In genomic region chr5:56588636-56589485, GRCh38 we compare ENCODE assay signal across 8 cellular contexts.
DNase-seq lines count a peak whose midpoint lies in the region; ATAC-seq lines count a peak whose summit lies in the region.

No MANE protein-coding gene starts in this region.

- H3K36me3 Mint-ChIP-seq in stimulated activated memory B cell treated with anti-CD40 and anti-IgM and Interleukin-4, amounts not matched to agents 10 μg/mL and 1 μg/mL and 100 μg/mL, for 72 hours: no peaks in the 10 kb centered on the region

- H3K27ac Mint-ChIP-seq in stimulated activated memory B cell treated with anti-CD40 and anti-IgM and Interleukin-4, amounts not matched to agents 10 μg/mL and 1 μg/mL and 100 μg/mL, for 72 hours: peak overlapping the region; percentile 83

- H3K4me3 Mint-ChIP-seq in stimulated activated memory B cell treated with anti-CD40 and anti-IgM and Interleukin-4, amounts not matched to agents 10 μg/mL and 1 μg/mL and 100 μg/mL, for 72 hours: peak overlapping the region; percentile 22

- intact Hi-C loops in Right ventricle myocardium inferior (cut with DNase I): loop anchor here (5.0 to 10.0 kb wide), 2 partner anchors 106 to 317 kb away; no protein-coding TSS in a partner anchor

- ATAC-seq in GM19043 (IDR thresholded peaks at IDR 0.05; ENCODE audit: low read depth, unreplicated experiment): peak; percentile 98
- ATAC-seq in HG03103 (IDR thresholded peaks at IDR 0.05; ENCODE audit: low read depth, unreplicated experiment): peak; percentile 99
- ATAC-seq in Right ventricle myocardium inferior: peak; percentile 73
- peak; percentile 99 for ATAC-seq in stimulated activated memory B cell treated with anti-CD40 and anti-IgM and Interleukin-4, amounts not matched to agents 10 μg/mL and 1 μg/mL and 100 μg/mL, for 72 hours

- DNase-seq in A172 (ENCODE audit: low spot score) (peak; percentile 14), Right ventricle myocardium inferior (ENCODE audit: missing footprints) (peak; percentile 76), midbrain (lab: John Stamatoyannopoulos, UW) (no peak), AG08395 (ENCODE audit: low spot score) (no peak)
- DNase-seq in activated CD4-positive, CD25-positive, alpha-beta regulatory T cell (lab: John Stamatoyannopoulos, UW): peak in 3 of 4 experiments; percentile 3 to 49 (median 42)

- no peaks in the 10 kb centered on the region for H3K27me3 Mint-ChIP-seq in stimulated activated memory B cell treated with anti-CD40 and anti-IgM and Interleukin-4, amounts not matched to agents 10 μg/mL and 1 μg/mL and 100 μg/mL, for 72 hours

- peaks cover 56% of the 10 kb centered on the region for H3K4me1 Mint-ChIP-seq in stimulated activated memory B cell treated with anti-CD40 and anti-IgM and Interleukin-4, amounts not matched to agents 10 μg/mL and 1 μg/mL and 100 μg/mL, for 72 hours

- no peaks in the 10 kb centered on the region for H3K9me3 Mint-ChIP-seq in stimulated activated memory B cell treated with anti-CD40 and anti-IgM and Interleukin-4, amounts not matched to agents 10 μg/mL and 1 μg/mL and 100 μg/mL, for 72 hours

Comparison
In these comparisons a context has a peak if more than half of its experiments do, and no peak if none do; other contexts are left out.
1. DNase-seq: peak in A172 (single experiment), activated CD4-positive, CD25-positive, alpha-beta regulatory T cell (3 of 4) and Right ventricle myocardium inferior (single experiment); none in midbrain (single experiment) and AG08395 (single experiment).
2. Peak in every context shown above with its lines, with median percentiles within 50 percentile points of each other: ATAC-seq.